16 cellular contexts compared by ENCODE assay signal in the genomic region with DNA sequence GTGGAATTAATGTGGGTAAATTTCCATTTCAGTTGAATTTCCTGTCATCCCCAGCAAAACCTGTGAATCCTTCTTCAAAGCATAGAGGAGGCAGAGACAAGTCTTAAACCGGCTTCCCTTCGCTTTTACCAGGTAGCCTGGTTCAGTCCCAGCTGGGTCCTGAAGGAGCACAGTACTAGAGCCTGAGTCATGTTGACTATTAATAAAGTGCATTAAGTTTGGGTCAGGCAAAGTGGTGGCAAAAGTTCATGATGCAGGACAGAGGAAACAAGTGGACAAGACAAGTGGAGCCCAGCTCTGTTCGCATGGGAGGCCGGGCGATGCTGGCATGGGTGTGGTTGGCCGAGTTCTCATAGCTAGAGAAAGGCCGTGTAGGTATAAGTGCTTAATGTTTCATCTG.
A peak's percentile ranks its signal among the peaks of the same experiment; 100 is the strongest.
DNase-seq lines count a peak whose midpoint lies in the region; ATAC-seq and FAIRE-seq lines count a peak whose summit lies in the region.
"Had no signal": no experiment of that assay in that cellular context is flagged by ENCODE, and none has a peak within 500 bp of the region (broad histone marks: within the 10 kb centered on the region; RNA-seq: fewer than 3 reads in every experiment).

No MANE protein-coding gene starts in this region.

- FAIRE-seq in frontal cortex (lab: Jason Lieb, UNC) = no peak
- FAIRE-seq: K562 had no signal

- DNase-seq in left ventricle myocardium superior (no peak), Right ventricle myocardium superior (no peak), myocyte (ENCODE audit: low read depth) (peak; percentile 38), frontal cortex (ENCODE audit: low spot score in 2 of 2) (no peak)
- DNase-seq in activated T-helper 1 cell treated with anti-CD3 and anti-CD28 coated beads, Interleukin-12 subunit alpha, Interleukin-12 subunit beta, Interleukin-2, Interleukin-4 antibody, amounts not matched to agents 30 ng/mL and 10 ng/mL and 1 ng/mL, durations not matched to agents 14 hours and 24 hours and 36 hours (ENCODE audit: low spot score) = no peak
- DNase-seq: CD4-positive, alpha-beta memory T cell; HCEC 1CT; MV-4-11; NCI-H1417; NCI-H2029; NCI-H510A; NCI-H774; PC-3 had no signal

- no peak overlapping the region for H3K4me3 Mint-ChIP-seq in IgD-negative memory B cell
- no peak overlapping the region for H3K4me3 Mint-ChIP-seq in activated T-helper 1 cell treated with anti-CD3 and anti-CD28 coated beads, Interleukin-12 subunit alpha, Interleukin-12 subunit beta, Interleukin-2, Interleukin-4 antibody, amounts not matched to agents 30 ng/mL and 10 ng/mL and 1 ng/mL, durations not matched to agents 14 hours and 24 hours and 36 hours

- peaks cover 2% of the 10 kb centered on the region for H3K36me3 Mint-ChIP-seq in IgD-negative memory B cell
- H3K36me3 Mint-ChIP-seq in activated T-helper 1 cell treated with anti-CD3 and anti-CD28 coated beads, Interleukin-12 subunit alpha, Interleukin-12 subunit beta, Interleukin-2, Interleukin-4 antibody, amounts not matched to agents 30 ng/mL and 10 ng/mL and 1 ng/mL, durations not matched to agents 14 hours and 24 hours and 36 hours (ENCODE audit: low read depth) = peaks cover 29% of the 10 kb centered on the region

- no peaks in the 10 kb centered on the region for H3K9me3 Mint-ChIP-seq in IgD-negative memory B cell
- no peaks in the 10 kb centered on the region for H3K9me3 Mint-ChIP-seq in activated T-helper 1 cell treated with anti-CD3 and anti-CD28 coated beads, Interleukin-12 subunit alpha, Interleukin-12 subunit beta, Interleukin-2, Interleukin-4 antibody, amounts not matched to agents 30 ng/mL and 10 ng/mL and 1 ng/mL, durations not matched to agents 14 hours and 24 hours and 36 hours

- peak overlapping the region in 2 of 3 donors; percentile 68 to 74 for H3K27ac Mint-ChIP-seq in IgD-negative memory B cell
- H3K27ac Mint-ChIP-seq in activated T-helper 1 cell treated with anti-CD3 and anti-CD28 coated beads, Interleukin-12 subunit alpha, Interleukin-12 subunit beta, Interleukin-2, Interleukin-4 antibody, amounts not matched to agents 30 ng/mL and 10 ng/mL and 1 ng/mL, durations not matched to agents 14 hours and 24 hours and 36 hours = no peak overlapping the region

- peaks cover 0 to 10% (median 5%) of the 10 kb centered on the region in 3 donors for H3K4me1 Mint-ChIP-seq in IgD-negative memory B cell
- H3K4me1 Mint-ChIP-seq in activated T-helper 1 cell treated with anti-CD3 and anti-CD28 coated beads, Interleukin-12 subunit alpha, Interleukin-12 subunit beta, Interleukin-2, Interleukin-4 antibody, amounts not matched to agents 30 ng/mL and 10 ng/mL and 1 ng/mL, durations not matched to agents 14 hours and 24 hours and 36 hours (ENCODE audit: low read depth) = no peaks in the 10 kb centered on the region

- no peaks in the 10 kb centered on the region for H3K27me3 Mint-ChIP-seq in IgD-negative memory B cell
- no peaks in the 10 kb centered on the region for H3K27me3 Mint-ChIP-seq in activated T-helper 1 cell treated with anti-CD3 and anti-CD28 coated beads, Interleukin-12 subunit alpha, Interleukin-12 subunit beta, Interleukin-2, Interleukin-4 antibody, amounts not matched to agents 30 ng/mL and 10 ng/mL and 1 ng/mL, durations not matched to agents 14 hours and 24 hours and 36 hours (ENCODE audit: insufficient read depth)
- H3K27me3 Mint-ChIP-seq: CD4-positive, alpha-beta memory T cell had no signal

- intact Hi-C loops in left ventricle myocardium superior (cut with micrococcal nuclease) (no loop called here), Right ventricle myocardium superior (cut with DNase I) (no loop called here)
- intact Hi-C loops in activated T-helper 1 cell treated with anti-CD3 and anti-CD28 coated beads, Interleukin-12 subunit alpha, Interleukin-12 subunit beta, Interleukin-2, Interleukin-4 antibody, amounts not matched to agents 30 ng/mL and 10 ng/mL and 1 ng/mL, durations not matched to agents 14 hours and 24 hours and 36 hours (cut with micrococcal nuclease) = no loop called here

- ATAC-seq in left ventricle myocardium superior (peak; percentile 24), Right ventricle myocardium superior (ENCODE audit: poor library complexity) (no peak), HG03097 (IDR thresholded peaks at IDR 0.05; ENCODE audit: low FRiP score, unreplicated experiment) (no peak)
- ATAC-seq: K562, PC-3 had no signal
